ENCODE assay signal across 9 cellular contexts in genomic region chr20:51365670-51366069, GRCh38.
DNase-seq lines count a peak whose midpoint lies in the region; ATAC-seq and TF ChIP-seq lines count a peak whose summit lies in the region.
"Had no signal": no experiment of that assay in that cellular context is flagged by ENCODE, and none has a peak within 500 bp of the region (broad histone marks: within the 10 kb centered on the region; RNA-seq: fewer than 3 reads in every experiment).

No MANE protein-coding gene starts in this region.

- peak overlapping the region; percentile 96 for H3K27ac ChIP-seq in foreskin keratinocyte
- H3K27ac ChIP-seq: prostate gland had no signal

- H3K4me1 ChIP-seq in adipocyte (ENCODE audit: control insufficient read depth, insufficient read depth, low read length) (peaks cover 19% of the 10 kb centered on the region), foreskin keratinocyte (peaks cover 17% of the 10 kb centered on the region)
- H3K4me1 ChIP-seq: prostate gland had no signal

- H3K27me3 Mint-ChIP-seq in stimulated activated memory B cell treated with anti-CD40 and anti-IgM and Interleukin-4, amounts not matched to agents 10 μg/mL and 1 μg/mL and 100 μg/mL, for 72 hours: peaks cover 11% of the 10 kb centered on the region

- no peak overlapping the region for H3K4me3 Mint-ChIP-seq in stimulated activated memory B cell treated with anti-CD40 and anti-IgM and Interleukin-4, amounts not matched to agents 10 μg/mL and 1 μg/mL and 100 μg/mL, for 72 hours

- H3K27me3 ChIP-seq in adipocyte (replicated peaks; ENCODE audit: control insufficient read depth, insufficient read depth, low read length): no peaks in the 10 kb centered on the region
- H3K27me3 ChIP-seq in foreskin keratinocyte: no peaks in the 10 kb centered on the region

- peaks cover 7% of the 10 kb centered on the region for H3K36me3 Mint-ChIP-seq in stimulated activated memory B cell treated with anti-CD40 and anti-IgM and Interleukin-4, amounts not matched to agents 10 μg/mL and 1 μg/mL and 100 μg/mL, for 72 hours

- ATAC-seq in foreskin keratinocyte (peak; percentile 59), GM21717 (IDR thresholded peaks at IDR 0.05; ENCODE audit: unreplicated experiment) (no peak)
- ATAC-seq in stimulated activated memory B cell treated with anti-CD40 and anti-IgM and Interleukin-4, amounts not matched to agents 10 μg/mL and 1 μg/mL and 100 μg/mL, for 72 hours: no peak

- no peaks in the 10 kb centered on the region for H3K36me3 ChIP-seq in adipocyte (ENCODE audit: control insufficient read depth, insufficient read depth, low read length, severe bottlenecking)
- H3K36me3 ChIP-seq: prostate gland had no signal

- H3K9me3 ChIP-seq in adipocyte (ENCODE audit: control insufficient read depth, low read length): peaks cover 17% of the 10 kb centered on the region
- H3K9me3 ChIP-seq: prostate gland had no signal

- DNase-seq in H4 (ENCODE audit: low spot score): peak; percentile 44
- DNase-seq in adipocyte (ENCODE audit: low read depth): peak; percentile 75
- DNase-seq in foreskin keratinocyte: peak; percentile 72 to 85
- DNase-seq in smooth muscle cell of the brain vasculature (ENCODE audit: low read depth, low spot score): peak; percentile 56
- no peak for DNase-seq in DMS153 (lab: John Stamatoyannopoulos, UW)
- DNase-seq in cortex of kidney (lab: John Stamatoyannopoulos, UW): no peak

- no peak for TF ChIP-seq CTCF in foreskin keratinocyte (conservative IDR thresholded peaks at IDR 0.05)

- peaks cover 10% of the 10 kb centered on the region for H3K9me3 Mint-ChIP-seq in stimulated activated memory B cell treated with anti-CD40 and anti-IgM and Interleukin-4, amounts not matched to agents 10 μg/mL and 1 μg/mL and 100 μg/mL, for 72 hours

- H3K27ac Mint-ChIP-seq in stimulated activated memory B cell treated with anti-CD40 and anti-IgM and Interleukin-4, amounts not matched to agents 10 μg/mL and 1 μg/mL and 100 μg/mL, for 72 hours: no peak overlapping the region

- peak overlapping the region; percentile 14 for H3K4me3 ChIP-seq in adipocyte (ENCODE audit: low read length)
- H3K4me3 ChIP-seq: prostate gland had no signal

- no peaks in the 10 kb centered on the region for H3K4me1 Mint-ChIP-seq in stimulated activated memory B cell treated with anti-CD40 and anti-IgM and Interleukin-4, amounts not matched to agents 10 μg/mL and 1 μg/mL and 100 μg/mL, for 72 hours

- H3K9ac ChIP-seq in adipocyte (ENCODE audit: low read length): peak overlapping the region; percentile 37

Comparison
In these comparisons a context has a peak if more than half of its experiments do, and no peak if none do; other contexts are left out.
1. DNase-seq: peak in H4 (single experiment), adipocyte (single experiment), foreskin keratinocyte (2 of 2) and smooth muscle cell of the brain vasculature (single experiment); none in DMS153 (single experiment) and cortex of kidney (single experiment).